17 cellular contexts compared by ENCODE assay signal in genomic region chr2:200039847-200040246, GRCh38.
DNase-seq lines count a peak whose midpoint lies in the region; ATAC-seq and TF ChIP-seq lines count a peak whose summit lies in the region.
"Had no signal": no experiment of that assay in that cellular context is flagged by ENCODE, and none has a peak within 500 bp of the region (broad histone marks: within the 10 kb centered on the region; RNA-seq: fewer than 3 reads in every experiment).

No MANE protein-coding gene starts in this region.

- no peak overlapping the region for H2AFZ ChIP-seq in fibroblast of lung (ENCODE audit: low read length)
- H2AFZ ChIP-seq: neural progenitor cell had no signal

- ATAC-seq in sciatic nerve, result peak; percentile 57
- ATAC-seq in HG02798 (IDR thresholded peaks at IDR 0.05; ENCODE audit: poor library complexity, unreplicated experiment), result no peak
- no peak for ATAC-seq in HG02678 (IDR thresholded peaks at IDR 0.05; ENCODE audit: unreplicated experiment)
- ATAC-seq: stimulated activated naive CD8-positive, alpha-beta T cell treated with anti-CD3 and anti-CD28 coated beads, Interleukin-15, Interleukin-2, amounts not matched to agents 100 U/mL and 50 U/mL, for 24 hours had no signal

- H4K20me1 ChIP-seq in fibroblast of lung (ENCODE audit: control insufficient read depth, extremely low read depth, insufficient read depth, low read length), result no peaks in the 10 kb centered on the region

- no peak overlapping the region for H3K9ac ChIP-seq in fibroblast of lung (ENCODE audit: insufficient read depth, low read length)
- H3K9ac ChIP-seq: neural progenitor cell had no signal

- DNase-seq in GM04503 (ENCODE audit: low read depth), result peak; percentile 99
- peak; percentile 80 for DNase-seq in NCI-H2171 treated with DMSO at 0.1 percent for 48 hours (lab: John Stamatoyannopoulos, UW)
- DNase-seq in fibroblast of lung (ENCODE audit: low read depth in 2 of 2), result peak; percentile 92 to 98
- DNase-seq in sciatic nerve (ENCODE audit: low spot score), result no peak
- DNase-seq in posterior vena cava (ENCODE audit: low spot score), result no peak
- DNase-seq: activated naive CD4-positive, alpha-beta T cell treated with Interleukin-2 at 50 U/mL for 16 hours; Caco-2; central memory CD4-positive, alpha-beta T cell; lower lobe of right lung; NCI-H446; right lobe of liver; stimulated activated naive CD8-positive, alpha-beta T cell treated with anti-CD3 and anti-CD28 coated beads, Interleukin-15, Interleukin-2, amounts not matched to agents 100 U/mL and 50 U/mL, for 24 hours; SW 1271; WERI-Rb-1 had no signal

- no peak for TF ChIP-seq CTCF in fibroblast of lung (conservative IDR thresholded peaks at IDR 0.05 in 1 of 2, IDR thresholded peaks at IDR 0.05 in 1 of 2; ENCODE audit: low read depth in 1 of 2, low read length in 2 of 2)

- H3K4me2 ChIP-seq in fibroblast of lung (ENCODE audit: extremely low read depth, insufficient read depth, low read length), result no peak overlapping the region
- H3K4me2 ChIP-seq: neural progenitor cell had no signal

- no peak overlapping the region for H3K4me3 ChIP-seq in fibroblast of lung (replicated peaks in 1 of 4; ENCODE audit: control extremely low read depth in 1 of 4, insufficient read depth in 1 of 4, low read depth in 3 of 4, low read length in 4 of 4)
- H3K4me3 ChIP-seq: lower lobe of right lung, neural progenitor cell, right lobe of liver had no signal

- peaks cover 21% of the 10 kb centered on the region for H3K4me1 ChIP-seq in fibroblast of lung (ENCODE audit: control insufficient read depth, extremely low read depth, insufficient read depth, low read length)
- H3K4me1 ChIP-seq: lower lobe of right lung, neural progenitor cell, right lobe of liver had no signal

- no peaks in the 10 kb centered on the region for H3K36me3 ChIP-seq in fibroblast of lung (ENCODE audit: control insufficient read depth, insufficient read depth, low read length)
- H3K36me3 ChIP-seq: lower lobe of right lung, neural progenitor cell, right lobe of liver, WERI-Rb-1 had no signal

- no peaks in the 10 kb centered on the region for H3K9me3 ChIP-seq in fibroblast of lung (ENCODE audit: control insufficient read depth, insufficient read depth, low read depth, low read length)
- H3K9me3 ChIP-seq: lower lobe of right lung, right lobe of liver had no signal

- intact Hi-C loops in sciatic nerve (cut with DNase I) (no loop called here), posterior vena cava (cut with DNase I) (no loop called here)

- H3K27me3 ChIP-seq in fibroblast of lung (ENCODE audit: control insufficient read depth, insufficient read depth, low read length), result no peaks in the 10 kb centered on the region
- H3K27me3 ChIP-seq: neural progenitor cell, right lobe of liver had no signal

- H3K27ac ChIP-seq in fibroblast of lung (ENCODE audit: insufficient read depth, low read length), result peak overlapping the region; percentile 69
- H3K27ac ChIP-seq: lower lobe of right lung, neural progenitor cell, right lobe of liver, WERI-Rb-1 had no signal

- no peaks in the 10 kb centered on the region for H3K79me2 ChIP-seq in fibroblast of lung (ENCODE audit: control insufficient read depth, insufficient read depth, low read length)

Comparison
In these comparisons a context has a peak if more than half of its experiments do, and no peak if none do; other contexts are left out.
1. DNase-seq: peak in GM04503 (single experiment), NCI-H2171 treated with DMSO at 0.1 percent for 48 hours (single experiment) and fibroblast of lung (2 of 2); none in sciatic nerve (single experiment) and posterior vena cava (single experiment).